7 cellular contexts compared by ENCODE assay signal in genomic region chr5:171907731-171908343, GRCh38.
DNase-seq lines count a peak whose midpoint lies in the region; ATAC-seq, FAIRE-seq and TF ChIP-seq lines count a peak whose summit lies in the region.

No MANE protein-coding gene starts in this region.

- H3K27ac Mint-ChIP-seq in MCF 10A (ENCODE audit: low read depth, unreplicated experiment) = no peak overlapping the region

- POLR2A ChIA-PET in MCF 10A (lab: Yijun Ruan, JAX) = interaction anchor here (0.8 to 2.5 kb wide), 3 partner anchors 9 to 489 kb away, joined by 4 to 16 read pairs (median 5); partner anchors contain the start of gene FGF18

- H3K9me3 Mint-ChIP-seq in MCF 10A (ENCODE audit: unreplicated experiment) = no peaks in the 10 kb centered on the region

- TF ChIP-seq CTCF in MCF 10A (IDR thresholded peaks at IDR 0.05; ENCODE audit: unreplicated experiment) = peak; percentile 92
- TF ChIP-seq CTCF in keratinocyte (optimal IDR thresholded peaks at IDR 0.05 in 1 of 3, IDR thresholded peaks at IDR 0.05 in 1 of 3, conservative IDR thresholded peaks at IDR 0.05 in 1 of 3; ENCODE audit: extremely low read depth in 1 of 3, insufficient read depth in 2 of 3, low read length in 3 of 3) = peak; percentile 42 to 68 (median 57)

- H3K79me2 ChIP-seq in keratinocyte (ENCODE audit: control insufficient read depth, insufficient read depth, low read length) = peaks cover 34% of the 10 kb centered on the region

- ATAC-seq in GM21390 (IDR thresholded peaks at IDR 0.05; ENCODE audit: unreplicated experiment) = peak; percentile 66

- CTCF ChIA-PET in MCF 10A (lab: Yijun Ruan, JAX) = interaction anchor here (0.6 to 13.2 kb wide), 55 partner anchors 8 to 1099 kb away, joined by 3 to 191 read pairs (median 4); partner anchors contain the start of genes FBXW11, FGF18 and STK10

- peaks cover 37% of the 10 kb centered on the region for H3K36me3 Mint-ChIP-seq in MCF 10A (ENCODE audit: insufficient read depth, unreplicated experiment)

- peaks cover 10% of the 10 kb centered on the region for H3K4me1 Mint-ChIP-seq in MCF 10A (ENCODE audit: insufficient read depth, unreplicated experiment)

- no TSS peak for BruUV-seq in MCF 10A (replicated peaks; lab: Mats Ljungman, UMichigan)

- peaks cover 0 to 6% of the 10 kb centered on the region in 2 experiments for H3K36me3 ChIP-seq in keratinocyte (ENCODE audit: control insufficient read depth in 2 of 2, extremely low read depth in 1 of 2, insufficient read depth in 2 of 2, low read length in 2 of 2)

- no peak overlapping the region for H3K4me2 ChIP-seq in keratinocyte (ENCODE audit: control insufficient read depth, extremely low read depth, insufficient read depth, low read depth, low read length)

- H3K4me3 Mint-ChIP-seq in MCF 10A (ENCODE audit: unreplicated experiment) = no peak overlapping the region

- peaks cover 2% of the 10 kb centered on the region for H4K20me1 ChIP-seq in keratinocyte (ENCODE audit: control insufficient read depth, extremely low read depth, insufficient read depth, low read length)

- dilution Hi-C loops in keratinocyte (cut with MboI; ENCODE audit: extremely low pct_ligation_motif_present, low sequenced_read_pairs) = no loop called here

- no peak overlapping the region for H2AFZ ChIP-seq in keratinocyte (ENCODE audit: control insufficient read depth, low read length)

- DNase-seq in ELF-1 (ENCODE audit: low read depth, low spot score) (peak; percentile 54), LHCN-M2 (ENCODE audit: low read depth) (peak; percentile 61), SKM-1 treated with dmso at 0.1 percent for 144 hours (lab: John Stamatoyannopoulos, UW; ENCODE audit: unreplicated experiment) (peak; percentile 54), MCF 10A (ENCODE audit: unreplicated experiment) (peak; percentile 79), keratinocyte (ENCODE audit: low read depth, low spot score) (no peak)
- DNase-seq in stimulated activated CD4-positive, alpha-beta T cell treated with anti-CD3 and anti-CD28 coated beads, TNF-alpha, amount 100 ng/mL, for 24 hours (ENCODE audit: low read depth in 3 of 3) = peak in 2 of 3 experiments; percentile 19 to 45

- H3K9me3 ChIP-seq in keratinocyte (ENCODE audit: control insufficient read depth, low read depth, low read length) = no peaks in the 10 kb centered on the region

- no peaks in the 10 kb centered on the region for H3K9me1 ChIP-seq in keratinocyte (ENCODE audit: control insufficient read depth, extremely low read depth, insufficient read depth, low read length)

- no peak overlapping the region for H3K4me3 ChIP-seq in keratinocyte (ENCODE audit: control insufficient read depth in 2 of 3, extremely low read depth in 1 of 3, insufficient read depth in 2 of 3, low read depth in 1 of 3, low read length in 3 of 3)

- H3K27me3 ChIP-seq in keratinocyte (ENCODE audit: control insufficient read depth, extremely low read depth, insufficient read depth, low read length) = no peaks in the 10 kb centered on the region

- intact Hi-C loops in MCF 10A (cut with micrococcal nuclease) = loop anchor here (1.0 to 10.0 kb wide), 3 partner anchors 263 to 490 kb away; no protein-coding TSS in a partner anchor

- H3K27ac ChIP-seq in keratinocyte (ENCODE audit: control insufficient read depth, insufficient read depth, low read length) = no peak overlapping the region

- no peaks in the 10 kb centered on the region for H3K27me3 Mint-ChIP-seq in MCF 10A (ENCODE audit: insufficient read depth, unreplicated experiment)

- no peak overlapping the region for H3K9ac ChIP-seq in keratinocyte (ENCODE audit: control insufficient read depth, extremely low read depth, insufficient read depth, low read length)

- FAIRE-seq in keratinocyte (lab: Jason Lieb, UNC) = peak; percentile 49

- no peaks in the 10 kb centered on the region for H3K4me1 ChIP-seq in keratinocyte (ENCODE audit: control insufficient read depth, extremely low read depth, insufficient read depth, low read length)
